ENCODE assay signal across 2 cellular contexts in genomic region chr5:88288798-88289197, GRCh38.
TF ChIP-seq lines count a peak whose summit lies in the region.

No MANE protein-coding gene starts in this region.

TF ChIP-seq in liver, 16 proteins besides CTCF, POLR2A, EP300 and RAD21 (continued from another document):
- TF ChIP-seq MAX (IDR thresholded peaks at IDR 0.05) = peak; percentile 10
- TF ChIP-seq GABPA (IDR thresholded peaks at IDR 0.05 in 1 of 2, conservative IDR thresholded peaks at IDR 0.05 in 1 of 2) = peak in 1 of 2 donors; percentile 33
- TF ChIP-seq HNF4A (conservative IDR thresholded peaks at IDR 0.05) = peak; percentile 54 to 57
- no peak for TF ChIP-seq TAF1 (conservative IDR thresholded peaks at IDR 0.05)
- TF ChIP-seq EGR1 (IDR thresholded peaks at IDR 0.05; ENCODE audit: low read depth in 2 of 2) = peak in 1 of 2 donors; percentile 15
TF ChIP-seq in liver: peak in this region for 5.

TF ChIP-seq in HepG2, 621 proteins besides CTCF, POLR2A, EP300 and RAD21 (continued from another document):
- no peak for TF ChIP-seq PATZ1 (CRISPR knock-in tag; IDR thresholded peaks at IDR 0.05)
- no peak for TF ChIP-seq TRIM24 (CRISPR knock-in tag; IDR thresholded peaks at IDR 0.05)
- no peak for TF ChIP-seq HIVEP1 (CRISPR knock-in tag; IDR thresholded peaks at IDR 0.05)
- no peak for TF ChIP-seq ZNF891 (CRISPR knock-in tag; IDR thresholded peaks at IDR 0.05)
- TF ChIP-seq GMEB1 (CRISPR knock-in tag; IDR thresholded peaks at IDR 0.05; ENCODE audit: borderline replicate concordance) = no peak
- no peak for TF ChIP-seq SCMH1 (CRISPR knock-in tag; IDR thresholded peaks at IDR 0.05; ENCODE audit: borderline replicate concordance)
- no peak for TF ChIP-seq GLMP (CRISPR knock-in tag; IDR thresholded peaks at IDR 0.05; ENCODE audit: borderline replicate concordance)
- no peak for TF ChIP-seq ZNF460 (CRISPR knock-in tag; IDR thresholded peaks at IDR 0.05; ENCODE audit: borderline replicate concordance)
- no peak for TF ChIP-seq ZBTB37 (CRISPR knock-in tag; IDR thresholded peaks at IDR 0.05)
- no peak for TF ChIP-seq REXO4 (CRISPR knock-in tag; IDR thresholded peaks at IDR 0.05; ENCODE audit: borderline replicate concordance)
- TF ChIP-seq ZNF263 (CRISPR knock-in tag; IDR thresholded peaks at IDR 0.05) = no peak
- no peak for TF ChIP-seq ZFP36 (IDR thresholded peaks at IDR 0.05; ENCODE audit: borderline replicate concordance, low read depth, low read length, partially characterized antibody)
- TF ChIP-seq CENPBD1 (CRISPR knock-in tag; IDR thresholded peaks at IDR 0.05; ENCODE audit: borderline replicate concordance, low read depth) = no peak
- TF ChIP-seq ZZZ3 (CRISPR knock-in tag; IDR thresholded peaks at IDR 0.05; ENCODE audit: borderline replicate concordance) = no peak
- no peak for TF ChIP-seq MTA3 (CRISPR knock-in tag; IDR thresholded peaks at IDR 0.05)
- TF ChIP-seq THRA (CRISPR knock-in tag; IDR thresholded peaks at IDR 0.05; ENCODE audit: borderline replicate concordance) = no peak
- TF ChIP-seq KAT7 (CRISPR knock-in tag; IDR thresholded peaks at IDR 0.05; ENCODE audit: borderline replicate concordance) = no peak
- no peak for TF ChIP-seq ZFP1 (CRISPR knock-in tag; IDR thresholded peaks at IDR 0.05)
